In the genomic region with DNA sequence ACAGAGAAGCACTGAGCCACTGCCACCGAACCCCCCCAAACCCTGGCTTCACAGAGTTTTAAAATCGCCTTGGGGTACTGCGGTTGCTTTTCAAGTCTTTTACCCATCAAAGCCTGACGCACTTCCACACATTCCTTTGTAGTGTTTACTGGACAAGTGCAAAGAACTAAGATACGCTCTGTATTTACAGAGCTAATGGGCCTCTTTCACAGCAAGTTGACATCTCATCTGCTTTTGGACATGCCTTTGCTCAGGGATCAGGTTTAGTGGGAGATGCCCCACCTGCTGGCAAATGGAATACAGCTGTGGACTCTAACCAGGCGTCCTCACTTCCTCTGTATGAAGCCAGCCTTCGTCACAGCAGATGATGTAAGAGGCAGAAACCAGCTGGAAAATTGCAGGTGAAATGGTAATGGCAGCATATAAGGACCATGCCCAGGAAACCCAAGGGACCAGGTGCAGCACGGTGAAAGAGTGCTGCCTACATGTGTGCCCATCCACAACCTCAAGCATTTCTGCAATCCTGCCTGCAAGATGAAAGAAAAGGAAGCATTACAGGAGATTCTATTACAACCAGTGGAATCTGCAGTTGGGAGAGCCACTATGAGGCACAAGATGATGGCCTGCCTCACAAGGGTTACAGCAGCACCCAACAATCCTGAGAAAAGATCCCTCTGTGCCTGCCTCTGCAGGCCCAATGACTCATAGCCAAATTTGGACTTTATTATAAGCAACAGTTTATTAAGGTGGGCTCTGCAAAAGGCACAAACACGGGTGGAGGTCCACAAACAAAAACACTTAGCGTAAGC, we compare ENCODE assay signal across 8 cellular contexts. TPM values are rescaled to one million over a fixed set of nuclear protein-coding genes. Genes with fewer than 3 reads are reported as not detected.
A peak's percentile ranks its signal among the peaks of the same experiment; 100 is the strongest.
DNase-seq lines count a peak whose midpoint lies in the region; ATAC-seq and FAIRE-seq lines count a peak whose summit lies in the region.

No MANE protein-coding gene starts in this region.

- H3K27ac ChIP-seq in small intestine (ENCODE audit: low read depth in 1 of 2, low read length in 1 of 2), result peak overlapping the region in 1 of 2 donors; percentile 69

- H3K36me3 ChIP-seq in small intestine (ENCODE audit: control insufficient read depth in 2 of 2, insufficient read depth in 2 of 2, low read length in 2 of 2), result no peaks in the 10 kb centered on the region

- H3K27me3 ChIP-seq in small intestine (ENCODE audit: control insufficient read depth in 2 of 2, insufficient read depth in 2 of 2, low read length in 2 of 2), result no peaks in the 10 kb centered on the region

- no peak for ATAC-seq in HG03378 (IDR thresholded peaks at IDR 0.05; ENCODE audit: unreplicated experiment)

- H3K9me3 ChIP-seq in small intestine (ENCODE audit: control insufficient read depth, low read depth), result no peaks in the 10 kb centered on the region

- H3K4me1 ChIP-seq in small intestine (ENCODE audit: control insufficient read depth in 2 of 2, insufficient read depth in 1 of 2, low read depth in 1 of 2, low read length in 1 of 2), result peaks cover 13 to 38% of the 10 kb centered on the region in 2 donors

- WGBS in small intestine, 3 donors, result 47 to 54% (median 48%) methylated on average over 10 of the region's 10 CpGs

- DNase-seq in activated gamma-delta T cell treated with Interleukin-2 at 50 U/mL for 16 hours (peak; percentile 16), activated gamma-delta T cell (lab: John Stamatoyannopoulos, UW) (no peak), T follicular helper cell (ENCODE audit: low read depth) (peak; percentile 15), fibroblast of peridontal ligament (ENCODE audit: extremely low read depth) (peak; percentile 64), small intestine (peak; percentile 54), GDM1 (lab: John Stamatoyannopoulos, UW) (no peak), hypothalamus (lab: John Stamatoyannopoulos, UW) (no peak)

- no peak for FAIRE-seq in small intestine (lab: Jason Lieb, UNC)

- no peak overlapping the region for H3K4me3 ChIP-seq in small intestine (ENCODE audit: low read depth in 1 of 2, low read length in 2 of 2)

RNA-seq across cellular contexts. Expression of a gene that starts 34.7 kb away (rescaled TPM):
- polyA plus RNA-seq in small intestine, result 10 to 100 TPM; 15.7 to 27.0 (median 22.4) TPM

Comparison
In these comparisons a context has a peak if more than half of its experiments do, and no peak if none do; other contexts are left out.
1. DNase-seq: peak in activated gamma-delta T cell treated with Interleukin-2 at 50 U/mL for 16 hours (single experiment), T follicular helper cell (single experiment), fibroblast of peridontal ligament (single experiment) and small intestine (single experiment); none in activated gamma-delta T cell (single experiment), GDM1 (single experiment) and hypothalamus (0 of 51).